In genomic region chr12:24268663-24269186, GRCh38 we compare ENCODE assay signal across 23 cellular contexts.
DNase-seq lines count a peak whose midpoint lies in the region; ATAC-seq, FAIRE-seq and TF ChIP-seq lines count a peak whose summit lies in the region.
"Had no signal": no experiment of that assay in that cellular context is flagged by ENCODE, and none has a peak within 500 bp of the region (broad histone marks: within the 10 kb centered on the region; RNA-seq: fewer than 3 reads in every experiment).

No MANE protein-coding gene starts in this region.

- H2AFZ ChIP-seq in SK-N-SH (ENCODE audit: low read depth): no peak overlapping the region
- no peak overlapping the region for H2AFZ ChIP-seq in astrocyte (ENCODE audit: low read depth, low read length)
- H2AFZ ChIP-seq in HepG2 (ENCODE audit: low read length): no peak overlapping the region
- H2AFZ ChIP-seq: GM23248 had no signal

- H3K4me3 Mint-ChIP-seq in astrocyte (ENCODE audit: unreplicated experiment): no peak overlapping the region
- H3K4me3 Mint-ChIP-seq: activated CD4-positive, alpha-beta T cell treated with anti-CD3 and anti-CD28 coated beads, Interleukin-2, amount 10 ng/mL, durations not matched to agents 24 days and 14 days; activated naive CD4-positive, alpha-beta T cell treated with anti-CD3 and anti-CD28 coated beads, Interleukin-2, amount 50 U/mL, for 24 hours had no signal

- H3K27me3 ChIP-seq in SK-N-SH (ENCODE audit: insufficient read depth) (no peaks in the 10 kb centered on the region), astrocyte (ENCODE audit: insufficient read depth, low read length) (no peaks in the 10 kb centered on the region), HepG2 (ENCODE audit: control insufficient read depth in 1 of 2, insufficient read depth in 2 of 2, low read length in 2 of 2) (no peaks in the 10 kb centered on the region), upper lobe of right lung (no peaks in the 10 kb centered on the region)
- H3K27me3 ChIP-seq: BLaER1, MG63, pancreas, sigmoid colon, SJCRH30, upper lobe of left lung had no signal

- WGBS in SK-N-SH (ENCODE audit: low lambda C conversion rate): 54% methylated on average over 1 of the region's 1 CpG
- WGBS in HepG2 (ENCODE audit: low lambda C conversion rate): 3% methylated on average over 1 of the region's 1 CpG

- in situ Hi-C loops in HepG2 (cut with HindIII; ENCODE audit: extremely low pct_ligation_motif_present, low pct_unique_long_range_greater_than_20kb): no loop called here

- DNase-seq in SK-N-SH: no peak
- DNase-seq in astrocyte (ENCODE audit: low read depth): no peak
- no peak for DNase-seq in HepG2 (ENCODE audit: low spot score)
- DNase-seq in upper lobe of right lung: no peak
- no peak for DNase-seq in putamen (ENCODE audit: low spot score)
- no peak for DNase-seq in occipital lobe (lab: John Stamatoyannopoulos, UW)
- DNase-seq: activated CD4-positive, alpha-beta T cell treated with anti-CD3 and anti-CD28 coated beads, Interleukin-2, amount 10 ng/mL, durations not matched to agents 24 days and 14 days; anterior cingulate cortex; central memory CD4-positive, alpha-beta T cell; GM23248; kidney; MG63; NCI-H1694; pancreas; sigmoid colon; SJCRH30; upper lobe of left lung had no signal

- H3K36me3 Mint-ChIP-seq in astrocyte (ENCODE audit: low read depth, unreplicated experiment): no peaks in the 10 kb centered on the region
- H3K36me3 Mint-ChIP-seq: activated naive CD4-positive, alpha-beta T cell treated with anti-CD3 and anti-CD28 coated beads, Interleukin-2, amount 50 U/mL, for 24 hours had no signal

- no peaks in the 10 kb centered on the region for H3K4me1 Mint-ChIP-seq in astrocyte (ENCODE audit: low read depth, unreplicated experiment)
- H3K4me1 Mint-ChIP-seq: activated CD4-positive, alpha-beta T cell treated with anti-CD3 and anti-CD28 coated beads, Interleukin-2, amount 10 ng/mL, durations not matched to agents 24 days and 14 days; activated naive CD4-positive, alpha-beta T cell treated with anti-CD3 and anti-CD28 coated beads, Interleukin-2, amount 50 U/mL, for 24 hours had no signal

- H3K79me2 ChIP-seq in SK-N-SH (ENCODE audit: insufficient read depth) (no peaks in the 10 kb centered on the region), astrocyte (ENCODE audit: insufficient read depth, low read length) (no peaks in the 10 kb centered on the region), HepG2 (ENCODE audit: insufficient read depth, low read length) (no peaks in the 10 kb centered on the region)

- H3K9me3 Mint-ChIP-seq in astrocyte (ENCODE audit: unreplicated experiment): no peaks in the 10 kb centered on the region
- H3K9me3 Mint-ChIP-seq: activated CD4-positive, alpha-beta T cell treated with anti-CD3 and anti-CD28 coated beads, Interleukin-2, amount 10 ng/mL, durations not matched to agents 24 days and 14 days; activated naive CD4-positive, alpha-beta T cell treated with anti-CD3 and anti-CD28 coated beads, Interleukin-2, amount 50 U/mL, for 24 hours had no signal

- ATAC-seq in SK-N-SH treated with all-trans-retinoic acid at 6 μM for 48 hours (no peak), HepG2 (no peak), upper lobe of right lung (no peak), GM21390 (IDR thresholded peaks at IDR 0.05; ENCODE audit: unreplicated experiment) (no peak)
- ATAC-seq: A549, esophagus mucosa, pancreas had no signal

- TF ChIP-seq EP300 in SK-N-SH (IDR thresholded peaks at IDR 0.05; ENCODE audit: borderline replicate concordance in 1 of 2, low read depth in 1 of 2, low read length in 1 of 2) (no peak), HepG2 (IDR thresholded peaks at IDR 0.05; ENCODE audit: low read depth in 2 of 2, low read length in 2 of 2) (no peak), HepG2 (CRISPR knock-in tag; IDR thresholded peaks at IDR 0.05; ENCODE audit: borderline replicate concordance) (no peak)

- H3K9ac ChIP-seq in SK-N-SH (no peak overlapping the region), astrocyte (ENCODE audit: low read length) (no peak overlapping the region), HepG2 (ENCODE audit: insufficient read depth, low read depth, low read length) (no peak overlapping the region)
- H3K9ac ChIP-seq: BLaER1, GM23248 had no signal

- H3K4me1 ChIP-seq in SK-N-SH (ENCODE audit: control insufficient read depth in 1 of 2, insufficient read depth in 2 of 2, low read depth in 1 of 2, low read length in 1 of 2) (no peaks in the 10 kb centered on the region), astrocyte (ENCODE audit: insufficient read depth, low read length) (no peaks in the 10 kb centered on the region), HepG2 (ENCODE audit: insufficient read depth, low read length) (no peaks in the 10 kb centered on the region), upper lobe of right lung (no peaks in the 10 kb centered on the region)
- H3K4me1 ChIP-seq: A549, BLaER1, pancreas, sigmoid colon, SJCRH30, upper lobe of left lung had no signal

- H3K27ac ChIP-seq in SK-N-SH (ENCODE audit: low read depth in 2 of 2, low read length in 1 of 2) (no peak overlapping the region), astrocyte (ENCODE audit: low read depth, low read length) (no peak overlapping the region), HepG2 (ENCODE audit: extremely low read length, insufficient read depth, low read length) (no peak overlapping the region), upper lobe of right lung (no peak overlapping the region)
- H3K27ac ChIP-seq: A549, BLaER1, GM23248, pancreas, sigmoid colon, SJCRH30, upper lobe of left lung had no signal

- H3K27me3 Mint-ChIP-seq in astrocyte (ENCODE audit: low read depth, unreplicated experiment): no peaks in the 10 kb centered on the region
- H3K27me3 Mint-ChIP-seq: activated CD4-positive, alpha-beta T cell treated with anti-CD3 and anti-CD28 coated beads, Interleukin-2, amount 10 ng/mL, durations not matched to agents 24 days and 14 days; activated naive CD4-positive, alpha-beta T cell treated with anti-CD3 and anti-CD28 coated beads, Interleukin-2, amount 50 U/mL, for 24 hours had no signal

- intact Hi-C loops in HepG2 (cut with micrococcal nuclease; ENCODE audit: unreplicated experiment) (no loop called here), upper lobe of right lung (cut with DNase I) (no loop called here)

- no peak for TF ChIP-seq POLR2A in HepG2 (IDR thresholded peaks at IDR 0.05; ENCODE audit: insufficient read depth in 1 of 2, low read depth in 2 of 2, low read length in 2 of 2)

- BruUV-seq in HepG2 (replicated peaks; lab: Mats Ljungman, UMichigan): no TSS peak

- H3K4me2 ChIP-seq in SK-N-SH: no peak overlapping the region
- no peak overlapping the region for H3K4me2 ChIP-seq in astrocyte (ENCODE audit: low read length)
- no peak overlapping the region for H3K4me2 ChIP-seq in HepG2 (ENCODE audit: low read depth, low read length)
- H3K4me2 ChIP-seq: A549, BLaER1 had no signal

- POLR2A ChIA-PET in SK-N-SH (lab: Yijun Ruan, JAX): no interaction called here
- POLR2A ChIA-PET in HepG2 (lab: Yijun Ruan, JAX): no interaction called here

- CTCF ChIA-PET in SK-N-SH (lab: Yijun Ruan, JAX): interaction anchor here (0.6 to 1.3 kb wide), 3 partner anchors 8 to 73 kb away, joined by 3 to 4 read pairs (median 3); no protein-coding TSS in a partner anchor
- CTCF ChIA-PET in HepG2 (lab: Yijun Ruan, JAX; ENCODE audit: low intra/inter-chr PET ratio, low total read pairs): no interaction called here

- H4K20me1 ChIP-seq in SK-N-SH (ENCODE audit: insufficient read depth) (no peaks in the 10 kb centered on the region), astrocyte (ENCODE audit: insufficient read depth, low read length) (no peaks in the 10 kb centered on the region), HepG2 (ENCODE audit: insufficient read depth, low read length) (no peaks in the 10 kb centered on the region)
- H4K20me1 ChIP-seq: BLaER1 had no signal

- H3K9me2 ChIP-seq in SK-N-SH: no peaks in the 10 kb centered on the region

- TF ChIP-seq RAD21 in SK-N-SH (IDR thresholded peaks at IDR 0.05; ENCODE audit: low read length): no peak
- TF ChIP-seq RAD21 in HepG2 (CRISPR knock-in tag; IDR thresholded peaks at IDR 0.05): no peak

- TF ChIP-seq CTCF in SK-N-SH (IDR thresholded peaks at IDR 0.05) (peak; percentile 36), astrocyte (IDR thresholded peaks at IDR 0.05; ENCODE audit: insufficient read depth, low read depth, low read length) (peak; percentile 12), HepG2 (CRISPR knock-in tag; IDR thresholded peaks at IDR 0.05) (no peak), upper lobe of right lung (IDR thresholded peaks at IDR 0.05) (peak; percentile 17)

- H3F3A ChIP-seq in SK-N-SH (replicated peaks; ENCODE audit: insufficient read depth): no peaks in the 10 kb centered on the region

- no peaks in the 10 kb centered on the region for H3K36me3 ChIP-seq in SK-N-SH (replicated peaks in 1 of 2; ENCODE audit: control insufficient read depth in 1 of 2, insufficient read depth in 2 of 2, low read length in 1 of 2)
- no peaks in the 10 kb centered on the region for H3K36me3 ChIP-seq in astrocyte (ENCODE audit: insufficient read depth, low read length)
- H3K36me3 ChIP-seq in HepG2 (replicated peaks in 1 of 2; ENCODE audit: control insufficient read depth in 1 of 2, insufficient read depth in 2 of 2, low read length in 2 of 2): no peaks in the 10 kb centered on the region
- no peaks in the 10 kb centered on the region for H3K36me3 ChIP-seq in upper lobe of right lung
- H3K36me3 ChIP-seq: BLaER1, MG63, pancreas, sigmoid colon, SJCRH30, upper lobe of left lung had no signal

- H3K4me3 ChIP-seq in SK-N-SH (ENCODE audit: low read depth in 2 of 2, low read length in 1 of 2) (no peak overlapping the region), astrocyte (ENCODE audit: insufficient read depth, low read depth, low read length) (no peak overlapping the region), HepG2 (replicated peaks in 1 of 3; ENCODE audit: insufficient read depth in 1 of 3, low read depth in 2 of 3, low read length in 3 of 3) (no peak overlapping the region), upper lobe of right lung (no peak overlapping the region)
- H3K4me3 ChIP-seq: A549, BLaER1, GM23248, MG63, pancreas, sigmoid colon, SJCRH30, upper lobe of left lung had no signal

- H3K27ac Mint-ChIP-seq in astrocyte (ENCODE audit: unreplicated experiment): no peak overlapping the region
- H3K27ac Mint-ChIP-seq: activated CD4-positive, alpha-beta T cell treated with anti-CD3 and anti-CD28 coated beads, Interleukin-2, amount 10 ng/mL, durations not matched to agents 24 days and 14 days; activated naive CD4-positive, alpha-beta T cell treated with anti-CD3 and anti-CD28 coated beads, Interleukin-2, amount 50 U/mL, for 24 hours had no signal

- FAIRE-seq in astrocyte (lab: Jason Lieb, UNC) (no peak), HepG2 (lab: Jason Lieb, UNC) (no peak)
- FAIRE-seq: kidney, pancreas had no signal

- no peaks in the 10 kb centered on the region for H3K9me3 ChIP-seq in SK-N-SH
- H3K9me3 ChIP-seq in astrocyte (ENCODE audit: insufficient read depth, low read depth, low read length): no peaks in the 10 kb centered on the region
- H3K9me3 ChIP-seq in HepG2 (ENCODE audit: low read length): no peaks in the 10 kb centered on the region
- no peaks in the 10 kb centered on the region for H3K9me3 ChIP-seq in upper lobe of right lung
- H3K9me3 ChIP-seq: A549, BLaER1, MG63, pancreas, sigmoid colon, SJCRH30, upper lobe of left lung had no signal

TF ChIP-seq in SK-N-SH, 30 proteins besides CTCF, POLR2A, EP300 and RAD21 (continues in another document):
- no peak for TF ChIP-seq NFIC (IDR thresholded peaks at IDR 0.05; ENCODE audit: borderline replicate concordance)

TF ChIP-seq in SK-N-SH treated with all-trans-retinoic acid at 6 μM for 48 hours, 23 proteins besides CTCF, POLR2A, EP300 and RAD21 (continues in another document):
- TF ChIP-seq ZNF70 (CRISPR knock-in tag; IDR thresholded peaks at IDR 0.05): no peak

Comparison
In these comparisons a context has a peak if more than half of its experiments do, and no peak if none do; other contexts are left out.
1. Of the 25 proteins assayed by ChIP-seq in both HepG2 and SK-N-SH: peak only in HepG2: none; only in SK-N-SH: CTCF; in both: none; in neither: 24.